In the genomic region with DNA sequence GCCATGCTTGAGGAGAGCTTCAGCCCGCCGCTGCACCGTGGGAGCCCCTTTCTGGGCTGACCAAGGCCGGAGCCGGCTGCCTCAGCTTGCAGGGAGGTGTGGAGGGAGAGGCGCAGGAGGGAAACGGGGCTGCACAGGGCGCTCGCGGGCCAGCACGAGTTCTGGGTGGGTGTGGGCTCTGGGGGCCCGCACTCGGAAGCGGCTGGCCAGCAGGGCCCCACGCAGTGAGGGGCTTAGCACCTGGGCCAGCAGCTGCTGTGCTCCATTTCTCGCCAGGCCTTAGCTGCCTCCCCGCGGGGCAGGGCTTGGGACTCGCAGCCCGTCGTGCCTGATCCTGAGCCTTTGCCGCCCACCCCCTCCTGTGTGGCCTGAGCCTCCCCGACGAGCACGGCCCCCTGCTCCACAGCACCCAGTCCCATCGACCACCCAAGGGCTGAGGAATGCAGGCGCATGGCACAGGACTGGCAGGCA, we compare ENCODE assay signal across 20 cellular contexts.
DNase-seq lines count a peak whose midpoint lies in the region; ATAC-seq, FAIRE-seq and TF ChIP-seq lines count a peak whose summit lies in the region.
"Had no signal": no experiment of that assay in that cellular context is flagged by ENCODE, and none has a peak within 500 bp of the region (broad histone marks: within the 10 kb centered on the region; RNA-seq: fewer than 3 reads in every experiment).

No MANE protein-coding gene starts in this region.

- DNase-seq in stimulated activated naive CD8-positive, alpha-beta T cell treated with anti-CD3 and anti-CD28 coated beads, Interleukin-15, amount 100 ng/mL, for 72 hours, result no peak
- no peak for DNase-seq in stimulated activated naive CD8-positive, alpha-beta T cell treated with anti-CD3 and anti-CD28 coated beads, Interleukin-15, Interleukin-2, amounts not matched to agents 100 U/mL and 50 U/mL, for 24 hours
- DNase-seq in islet precursor cell (peak; percentile 35), spleen (peak; percentile 59), activated T-cell treated with anti-CD3 and anti-CD28 coated beads for 4 hours (no peak), small intestine (no peak)
- DNase-seq: AML-193; Caco-2; CD4-positive, alpha-beta T cell; DMS153; DMS79; GDM1; HCEC 1CT; HFFc6 had no signal

- no peak overlapping the region for H3K27ac ChIP-seq in spleen
- H3K27ac ChIP-seq in small intestine (ENCODE audit: low read depth in 1 of 2, low read length in 1 of 2), result no peak overlapping the region
- H3K27ac ChIP-seq: C4-2B, HL-60 had no signal

- H3K4me3 ChIP-seq in spleen (no peak overlapping the region), small intestine (ENCODE audit: low read depth in 1 of 2, low read length in 2 of 2) (no peak overlapping the region)
- H3K4me3 ChIP-seq: GM23338 had no signal

- H3K27me3 ChIP-seq in spleen (replicated peaks in 1 of 7), result no peaks in the 10 kb centered on the region
- no peaks in the 10 kb centered on the region for H3K27me3 ChIP-seq in small intestine (ENCODE audit: control insufficient read depth in 2 of 2, insufficient read depth in 2 of 2, low read length in 2 of 2)

- no peak for TF ChIP-seq CTCF in spleen (IDR thresholded peaks at IDR 0.05 in 8 of 11, conservative IDR thresholded peaks at IDR 0.05 in 3 of 11)

- no peaks in the 10 kb centered on the region for H3K4me1 ChIP-seq in spleen
- H3K4me1 ChIP-seq in small intestine (ENCODE audit: control insufficient read depth in 2 of 2, insufficient read depth in 1 of 2, low read depth in 1 of 2, low read length in 1 of 2), result no peaks in the 10 kb centered on the region
- H3K4me1 ChIP-seq: Caco-2 had no signal

- WGBS in spleen, 5 donors, result 89 to 96% (median 94%) methylated on average over 22 to 27 of the region's 27 CpGs
- 88 to 96% (median 95%) methylated on average over 22 to 27 of the region's 27 CpGs for WGBS in small intestine, 3 donors

- no peak overlapping the region for H3K27ac Mint-ChIP-seq in stimulated activated naive CD8-positive, alpha-beta T cell treated with anti-CD3 and anti-CD28 coated beads, Interleukin-15, amount 100 ng/mL, for 72 hours
- H3K27ac Mint-ChIP-seq: CD4-positive, alpha-beta T cell; GM23338; HFFc6 had no signal

- H3K4me1 Mint-ChIP-seq in stimulated activated naive CD8-positive, alpha-beta T cell treated with anti-CD3 and anti-CD28 coated beads, Interleukin-15, amount 100 ng/mL, for 72 hours, result no peaks in the 10 kb centered on the region
- H3K4me1 Mint-ChIP-seq: GM23338 had no signal

- peak; percentile 31 for ATAC-seq in stimulated activated naive CD8-positive, alpha-beta T cell treated with anti-CD3 and anti-CD28 coated beads, Interleukin-15, amount 100 ng/mL, for 72 hours
- ATAC-seq in stimulated activated naive CD8-positive, alpha-beta T cell treated with anti-CD3 and anti-CD28 coated beads, Interleukin-15, Interleukin-2, amounts not matched to agents 100 U/mL and 50 U/mL, for 24 hours, result no peak
- ATAC-seq: GM23338 had no signal

- TF ChIP-seq POLR2A in spleen (IDR thresholded peaks at IDR 0.05), result no peak

- intact Hi-C loops in spleen (cut with DNase I; ENCODE audit: low total_unique reads), result no loop called here

- no peaks in the 10 kb centered on the region for H3K9me3 Mint-ChIP-seq in stimulated activated naive CD8-positive, alpha-beta T cell treated with anti-CD3 and anti-CD28 coated beads, Interleukin-15, amount 100 ng/mL, for 72 hours
- H3K9me3 Mint-ChIP-seq: CD4-positive, alpha-beta T cell had no signal

- H3K4me3 Mint-ChIP-seq in stimulated activated naive CD8-positive, alpha-beta T cell treated with anti-CD3 and anti-CD28 coated beads, Interleukin-15, amount 100 ng/mL, for 72 hours, result no peak overlapping the region
- H3K4me3 Mint-ChIP-seq: CD4-positive, alpha-beta T cell; GM23338 had no signal

- no peaks in the 10 kb centered on the region for H3K36me3 ChIP-seq in spleen
- no peaks in the 10 kb centered on the region for H3K36me3 ChIP-seq in small intestine (ENCODE audit: control insufficient read depth in 2 of 2, insufficient read depth in 2 of 2, low read length in 2 of 2)

- H3K27me3 Mint-ChIP-seq in stimulated activated naive CD8-positive, alpha-beta T cell treated with anti-CD3 and anti-CD28 coated beads, Interleukin-15, amount 100 ng/mL, for 72 hours, result no peaks in the 10 kb centered on the region
- H3K27me3 Mint-ChIP-seq: CD4-positive, alpha-beta T cell had no signal

- H3K9me3 ChIP-seq in spleen (peaks cover 0 to 13% (median 0%) of the 10 kb centered on the region in 8 donors), small intestine (ENCODE audit: control insufficient read depth, low read depth) (no peaks in the 10 kb centered on the region)
- H3K9me3 ChIP-seq: Caco-2 had no signal

- no peak for FAIRE-seq in small intestine (lab: Jason Lieb, UNC)
- FAIRE-seq: A204.1, GM12892, H54 had no signal

Comparison
In these comparisons a context has a peak if more than half of its experiments do, and no peak if none do; other contexts are left out.
1. DNase-seq: peak in islet precursor cell (single experiment) and spleen (single experiment); none in stimulated activated naive CD8-positive, alpha-beta T cell treated with anti-CD3 and anti-CD28 coated beads, Interleukin-15, amount 100 ng/mL, for 72 hours (0 of 2), stimulated activated naive CD8-positive, alpha-beta T cell treated with anti-CD3 and anti-CD28 coated beads, Interleukin-15, Interleukin-2, amounts not matched to agents 100 U/mL and 50 U/mL, for 24 hours (single experiment), activated T-cell treated with anti-CD3 and anti-CD28 coated beads for 4 hours (single experiment) and small intestine (single experiment).